1 cellular context compared by ENCODE assay signal in the genomic region with DNA sequence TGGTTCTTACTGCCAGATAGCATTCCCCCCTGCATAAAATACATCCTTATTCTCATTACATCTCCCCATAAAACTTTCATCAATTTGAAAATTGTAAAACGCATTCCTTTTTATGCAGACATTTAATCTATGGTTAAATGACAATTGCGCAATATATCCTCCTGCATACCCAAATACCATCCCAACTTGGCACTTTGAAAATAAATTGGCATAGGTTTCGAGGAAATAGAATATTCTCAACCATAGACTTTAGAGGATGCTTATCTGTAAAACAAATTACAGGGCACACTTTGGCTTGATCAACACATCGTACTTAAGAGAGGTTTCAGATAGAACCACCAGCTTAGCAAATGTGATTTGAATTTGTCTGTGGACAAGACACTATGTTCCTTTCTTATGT.
TF ChIP-seq lines count a peak whose summit lies in the region.

No MANE protein-coding gene starts in this region.

TF ChIP-seq in HepG2, 621 proteins besides CTCF, POLR2A, EP300 and RAD21 (continued from another document):
- TF ChIP-seq, protein P1, sequence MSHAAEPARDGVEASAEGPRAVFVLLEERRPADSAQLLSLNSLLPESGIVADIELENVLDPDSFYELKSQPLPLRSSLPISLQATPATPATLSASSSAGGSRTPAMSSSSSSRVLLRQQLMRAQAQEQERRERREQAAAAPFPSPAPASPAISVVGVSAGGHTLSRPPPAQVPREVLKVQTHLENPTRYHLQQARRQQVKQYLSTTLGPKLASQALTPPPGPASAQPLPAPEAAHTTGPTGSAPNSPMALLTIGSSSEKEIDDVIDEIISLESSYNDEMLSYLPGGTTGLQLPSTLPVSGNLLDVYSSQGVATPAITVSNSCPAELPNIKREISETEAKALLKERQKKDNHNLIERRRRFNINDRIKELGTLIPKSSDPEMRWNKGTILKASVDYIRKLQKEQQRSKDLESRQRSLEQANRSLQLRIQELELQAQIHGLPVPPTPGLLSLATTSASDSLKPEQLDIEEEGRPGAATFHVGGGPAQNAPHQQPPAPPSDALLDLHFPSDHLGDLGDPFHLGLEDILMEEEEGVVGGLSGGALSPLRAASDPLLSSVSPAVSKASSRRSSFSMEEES (CRISPR knock-in tag; IDR thresholded peaks at IDR 0.05): no peak
